In the genomic region with DNA sequence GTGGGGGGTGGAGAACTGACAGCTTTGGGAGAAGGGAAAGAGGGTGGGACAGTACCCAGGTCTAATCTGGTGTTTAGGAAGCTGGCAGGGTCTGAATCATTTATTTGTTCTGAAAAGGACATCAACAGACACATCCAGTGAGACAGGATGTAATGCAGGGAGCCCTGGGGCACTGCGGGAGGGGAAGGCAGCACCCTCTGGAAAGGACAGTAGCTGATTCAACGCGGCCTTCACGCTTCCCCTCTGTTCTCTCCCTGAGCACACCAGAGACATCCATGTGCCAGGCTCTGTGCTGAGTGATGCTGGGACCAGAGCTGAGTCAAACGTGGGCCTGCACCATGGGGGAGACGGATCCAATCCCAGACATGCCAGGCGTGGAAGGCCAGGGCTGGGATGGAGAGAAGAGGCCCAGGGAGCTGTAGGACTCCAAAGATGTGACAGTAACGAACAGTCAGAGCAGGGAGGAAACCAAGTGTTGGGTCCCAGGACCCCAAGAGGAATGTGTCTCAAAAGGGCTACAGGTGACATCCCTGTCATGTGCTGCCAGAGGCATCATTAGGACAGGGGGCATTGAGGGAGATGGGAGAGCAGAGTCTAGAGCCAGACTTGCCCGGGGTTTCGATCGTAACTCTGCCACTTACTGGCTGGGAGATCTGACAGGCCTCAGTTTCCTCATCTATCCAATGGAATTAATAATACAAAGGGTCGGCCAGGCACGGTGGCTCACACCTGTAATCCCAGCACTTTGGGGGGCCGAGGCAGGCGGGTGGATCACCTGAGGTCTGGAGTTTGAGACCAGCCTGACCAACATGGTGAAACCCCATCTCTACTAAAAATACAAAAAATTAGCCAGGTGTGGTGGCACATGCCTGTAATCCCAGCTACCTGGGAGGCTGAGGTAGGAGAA, we compare ENCODE assay signal across 1 cellular context.
TF ChIP-seq lines count a peak whose summit lies in the region.

No MANE protein-coding gene starts in this region.

TF ChIP-seq in HepG2, 621 proteins besides CTCF, POLR2A, EP300 and RAD21 (continues in another document):
- TF ChIP-seq ATF7-NPFF (CRISPR knock-in tag; IDR thresholded peaks at IDR 0.05; ENCODE audit: low read depth) (0 out of 2 replicates have a peak, but pooled peaks have one; percentile 44), MBNL3 (CRISPR knock-in tag; conservative IDR thresholded peaks at IDR 0.05) (no peak), ZNF775 (CRISPR knock-in tag; IDR thresholded peaks at IDR 0.05; ENCODE audit: borderline replicate concordance) (no peak), CBX2 (IDR thresholded peaks at IDR 0.05; ENCODE audit: low read depth, low read length) (no peak), CBX2 (CRISPR knock-in tag; IDR thresholded peaks at IDR 0.05; ENCODE audit: low read depth) (no peak), BRCA1 (CRISPR knock-in tag; IDR thresholded peaks at IDR 0.05) (0 out of 2 replicates have a peak, but pooled peaks have one; percentile 27), MED1 (CRISPR knock-in tag; IDR thresholded peaks at IDR 0.05) (peak; percentile 57), NR2F6 (IDR thresholded peaks at IDR 0.05) (no peak), NR2F6 (CRISPR knock-in tag; IDR thresholded peaks at IDR 0.05) (peak; percentile 18; the same call in 1 of the 2 replicates), ARID2 (CRISPR knock-in tag; IDR thresholded peaks at IDR 0.05; ENCODE audit: borderline replicate concordance) (0 out of 2 replicates have a peak, but pooled peaks have one; percentile 10), CEBPG (CRISPR knock-in tag; IDR thresholded peaks at IDR 0.05) (0 out of 2 replicates have a peak, but pooled peaks have one; percentile 31), SRSF1 (optimal IDR thresholded peaks at IDR 0.05; ENCODE audit: low read depth, low read length) (peak; percentile 1), ESRRA (CRISPR knock-in tag; IDR thresholded peaks at IDR 0.05; ENCODE audit: low read depth) (no peak), GATAD2A (CRISPR knock-in tag; IDR thresholded peaks at IDR 0.05) (peak; percentile 54; the same call in 1 of the 2 replicates), RXRB (CRISPR knock-in tag; IDR thresholded peaks at IDR 0.05; ENCODE audit: borderline replicate concordance) (peak; percentile 36; the same call in 1 of the 2 replicates), ZBTB3 (CRISPR knock-in tag; IDR thresholded peaks at IDR 0.05; ENCODE audit: borderline replicate concordance, low read depth) (0 out of 2 replicates have a peak, but pooled peaks have one; percentile 34), ZSCAN21 (CRISPR knock-in tag; IDR thresholded peaks at IDR 0.05; ENCODE audit: borderline replicate concordance) (0 out of 2 replicates have a peak, but pooled peaks have one; percentile 12), SAP130 (CRISPR knock-in tag; IDR thresholded peaks at IDR 0.05; ENCODE audit: low read depth) (peak; percentile 83), SOX13 (IDR thresholded peaks at IDR 0.05) (no peak; the same call in 1 of the 2 replicates), SOX13 (CRISPR knock-in tag; conservative IDR thresholded peaks at IDR 0.05 in 1 of 2, IDR thresholded peaks at IDR 0.05 in 1 of 2) (peak in 1 of 2 experiments; percentile 69; a peak in 3 of 4 replicates), ZMAT3 (CRISPR knock-in tag; conservative IDR thresholded peaks at IDR 0.05) (0 out of 2 replicates have a peak, but pooled peaks have one; percentile 45), RXRA (CRISPR knock-in tag; IDR thresholded peaks at IDR 0.05) (peak; percentile 52; the same call in 1 of the 2 replicates), ZIK1 (CRISPR knock-in tag; IDR thresholded peaks at IDR 0.05; ENCODE audit: borderline replicate concordance, low read depth) (0 out of 2 replicates have a peak, but pooled peaks have one; percentile 66), CREM (IDR thresholded peaks at IDR 0.05) (no peak), CREM (CRISPR knock-in tag; IDR thresholded peaks at IDR 0.05) (no peak), ZC3H4 (CRISPR knock-in tag; IDR thresholded peaks at IDR 0.05; ENCODE audit: borderline replicate concordance) (peak; percentile 83; the same call in 1 of the 2 replicates), KAT8 (CRISPR knock-in tag; IDR thresholded peaks at IDR 0.05) (peak; percentile 31; the same call in 1 of the 2 replicates), AHR (CRISPR knock-in tag; IDR thresholded peaks at IDR 0.05) (no peak), ZNF788 (CRISPR knock-in tag; IDR thresholded peaks at IDR 0.05; ENCODE audit: borderline replicate concordance) (0 out of 2 replicates have a peak, but pooled peaks have one; percentile 23), ZNF350 (CRISPR knock-in tag; IDR thresholded peaks at IDR 0.05; ENCODE audit: borderline replicate concordance, low read depth) (peak; percentile 39; the same call in 1 of the 2 replicates), ZBTB7B (CRISPR knock-in tag; IDR thresholded peaks at IDR 0.05) (peak; percentile 51; the same call in 1 of the 2 replicates), GATA4 (IDR thresholded peaks at IDR 0.05; ENCODE audit: borderline replicate concordance, low read depth) (0 out of 2 replicates have a peak, but pooled peaks have one; percentile 2), GATAD1 (CRISPR knock-in tag; IDR thresholded peaks at IDR 0.05) (peak; percentile 27; the same call in 1 of the 2 replicates)
- TF ChIP-seq, protein P1, sequence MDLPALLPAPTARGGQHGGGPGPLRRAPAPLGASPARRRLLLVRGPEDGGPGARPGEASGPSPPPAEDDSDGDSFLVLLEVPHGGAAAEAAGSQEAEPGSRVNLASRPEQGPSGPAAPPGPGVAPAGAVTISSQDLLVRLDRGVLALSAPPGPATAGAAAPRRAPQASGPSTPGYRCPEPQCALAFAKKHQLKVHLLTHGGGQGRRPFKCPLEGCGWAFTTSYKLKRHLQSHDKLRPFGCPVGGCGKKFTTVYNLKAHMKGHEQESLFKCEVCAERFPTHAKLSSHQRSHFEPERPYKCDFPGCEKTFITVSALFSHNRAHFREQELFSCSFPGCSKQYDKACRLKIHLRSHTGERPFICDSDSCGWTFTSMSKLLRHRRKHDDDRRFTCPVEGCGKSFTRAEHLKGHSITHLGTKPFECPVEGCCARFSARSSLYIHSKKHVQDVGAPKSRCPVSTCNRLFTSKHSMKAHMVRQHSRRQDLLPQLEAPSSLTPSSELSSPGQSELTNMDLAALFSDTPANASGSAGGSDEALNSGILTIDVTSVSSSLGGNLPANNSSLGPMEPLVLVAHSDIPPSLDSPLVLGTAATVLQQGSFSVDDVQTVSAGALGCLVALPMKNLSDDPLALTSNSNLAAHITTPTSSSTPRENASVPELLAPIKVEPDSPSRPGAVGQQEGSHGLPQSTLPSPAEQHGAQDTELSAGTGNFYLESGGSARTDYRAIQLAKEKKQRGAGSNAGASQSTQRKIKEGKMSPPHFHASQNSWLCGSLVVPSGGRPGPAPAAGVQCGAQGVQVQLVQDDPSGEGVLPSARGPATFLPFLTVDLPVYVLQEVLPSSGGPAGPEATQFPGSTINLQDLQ (CRISPR knock-in tag; IDR thresholded peaks at IDR 0.05), result 0 out of 2 replicates have a peak, but pooled peaks have one; percentile 51
- TF ChIP-seq, protein P2, sequence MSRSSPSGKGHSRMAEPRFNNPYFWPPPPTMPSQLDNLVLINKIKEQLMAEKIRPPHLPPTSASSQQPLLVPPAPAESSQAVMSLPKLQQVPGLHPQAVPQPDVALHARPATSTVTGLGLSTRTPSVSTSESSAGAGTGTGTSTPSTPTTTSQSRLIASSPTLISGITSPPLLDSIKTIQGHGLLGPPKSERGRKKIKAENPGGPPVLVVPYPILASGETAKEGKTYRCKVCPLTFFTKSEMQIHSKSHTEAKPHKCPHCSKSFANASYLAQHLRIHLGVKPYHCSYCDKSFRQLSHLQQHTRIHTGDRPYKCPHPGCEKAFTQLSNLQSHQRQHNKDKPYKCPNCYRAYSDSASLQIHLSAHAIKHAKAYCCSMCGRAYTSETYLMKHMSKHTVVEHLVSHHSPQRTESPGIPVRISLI (CRISPR knock-in tag; IDR thresholded peaks at IDR 0.05; ENCODE audit: borderline replicate concordance), result 0 out of 2 replicates have a peak, but pooled peaks have one; percentile 8
- TF ChIP-seq, protein P3, sequence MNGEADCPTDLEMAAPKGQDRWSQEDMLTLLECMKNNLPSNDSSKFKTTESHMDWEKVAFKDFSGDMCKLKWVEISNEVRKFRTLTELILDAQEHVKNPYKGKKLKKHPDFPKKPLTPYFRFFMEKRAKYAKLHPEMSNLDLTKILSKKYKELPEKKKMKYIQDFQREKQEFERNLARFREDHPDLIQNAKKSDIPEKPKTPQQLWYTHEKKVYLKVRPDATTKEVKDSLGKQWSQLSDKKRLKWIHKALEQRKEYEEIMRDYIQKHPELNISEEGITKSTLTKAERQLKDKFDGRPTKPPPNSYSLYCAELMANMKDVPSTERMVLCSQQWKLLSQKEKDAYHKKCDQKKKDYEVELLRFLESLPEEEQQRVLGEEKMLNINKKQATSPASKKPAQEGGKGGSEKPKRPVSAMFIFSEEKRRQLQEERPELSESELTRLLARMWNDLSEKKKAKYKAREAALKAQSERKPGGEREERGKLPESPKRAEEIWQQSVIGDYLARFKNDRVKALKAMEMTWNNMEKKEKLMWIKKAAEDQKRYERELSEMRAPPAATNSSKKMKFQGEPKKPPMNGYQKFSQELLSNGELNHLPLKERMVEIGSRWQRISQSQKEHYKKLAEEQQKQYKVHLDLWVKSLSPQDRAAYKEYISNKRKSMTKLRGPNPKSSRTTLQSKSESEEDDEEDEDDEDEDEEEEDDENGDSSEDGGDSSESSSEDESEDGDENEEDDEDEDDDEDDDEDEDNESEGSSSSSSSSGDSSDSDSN (CRISPR knock-in tag; IDR thresholded peaks at IDR 0.05), result peak; percentile 54
- TF ChIP-seq, protein P4, sequence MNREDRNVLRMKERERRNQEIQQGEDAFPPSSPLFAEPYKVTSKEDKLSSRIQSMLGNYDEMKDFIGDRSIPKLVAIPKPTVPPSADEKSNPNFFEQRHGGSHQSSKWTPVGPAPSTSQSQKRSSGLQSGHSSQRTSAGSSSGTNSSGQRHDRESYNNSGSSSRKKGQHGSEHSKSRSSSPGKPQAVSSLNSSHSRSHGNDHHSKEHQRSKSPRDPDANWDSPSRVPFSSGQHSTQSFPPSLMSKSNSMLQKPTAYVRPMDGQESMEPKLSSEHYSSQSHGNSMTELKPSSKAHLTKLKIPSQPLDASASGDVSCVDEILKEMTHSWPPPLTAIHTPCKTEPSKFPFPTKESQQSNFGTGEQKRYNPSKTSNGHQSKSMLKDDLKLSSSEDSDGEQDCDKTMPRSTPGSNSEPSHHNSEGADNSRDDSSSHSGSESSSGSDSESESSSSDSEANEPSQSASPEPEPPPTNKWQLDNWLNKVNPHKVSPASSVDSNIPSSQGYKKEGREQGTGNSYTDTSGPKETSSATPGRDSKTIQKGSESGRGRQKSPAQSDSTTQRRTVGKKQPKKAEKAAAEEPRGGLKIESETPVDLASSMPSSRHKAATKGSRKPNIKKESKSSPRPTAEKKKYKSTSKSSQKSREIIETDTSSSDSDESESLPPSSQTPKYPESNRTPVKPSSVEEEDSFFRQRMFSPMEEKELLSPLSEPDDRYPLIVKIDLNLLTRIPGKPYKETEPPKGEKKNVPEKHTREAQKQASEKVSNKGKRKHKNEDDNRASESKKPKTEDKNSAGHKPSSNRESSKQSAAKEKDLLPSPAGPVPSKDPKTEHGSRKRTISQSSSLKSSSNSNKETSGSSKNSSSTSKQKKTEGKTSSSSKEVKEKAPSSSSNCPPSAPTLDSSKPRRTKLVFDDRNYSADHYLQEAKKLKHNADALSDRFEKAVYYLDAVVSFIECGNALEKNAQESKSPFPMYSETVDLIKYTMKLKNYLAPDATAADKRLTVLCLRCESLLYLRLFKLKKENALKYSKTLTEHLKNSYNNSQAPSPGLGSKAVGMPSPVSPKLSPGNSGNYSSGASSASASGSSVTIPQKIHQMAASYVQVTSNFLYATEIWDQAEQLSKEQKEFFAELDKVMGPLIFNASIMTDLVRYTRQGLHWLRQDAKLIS (CRISPR knock-in tag; IDR thresholded peaks at IDR 0.05), result peak; percentile 60; the same call in 1 of the 2 replicates
- TF ChIP-seq, protein P5, sequence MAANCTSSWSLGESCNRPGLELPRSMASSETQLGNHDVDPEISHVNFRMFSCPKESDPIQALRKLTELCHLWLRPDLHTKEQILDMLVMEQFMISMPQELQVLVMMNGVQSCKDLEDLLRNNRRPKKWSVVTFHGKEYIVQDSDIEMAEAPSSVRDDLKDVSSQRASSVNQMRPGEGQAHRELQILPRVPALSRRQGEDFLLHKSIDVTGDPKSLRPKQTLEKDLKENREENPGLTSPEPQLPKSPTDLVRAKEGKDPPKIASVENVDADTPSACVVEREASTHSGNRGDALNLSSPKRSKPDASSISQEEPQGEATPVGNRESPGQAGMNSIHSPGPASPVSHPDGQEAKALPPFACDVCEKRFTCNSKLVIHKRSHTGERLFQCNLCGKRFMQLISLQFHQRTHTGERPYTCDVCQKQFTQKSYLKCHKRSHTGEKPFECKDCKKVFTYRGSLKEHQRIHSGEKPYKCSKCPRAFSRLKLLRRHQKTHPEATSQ (CRISPR knock-in tag; IDR thresholded peaks at IDR 0.05; ENCODE audit: borderline replicate concordance), result 0 out of 2 replicates have a peak, but pooled peaks have one; percentile 9
- TF ChIP-seq, protein P6, sequence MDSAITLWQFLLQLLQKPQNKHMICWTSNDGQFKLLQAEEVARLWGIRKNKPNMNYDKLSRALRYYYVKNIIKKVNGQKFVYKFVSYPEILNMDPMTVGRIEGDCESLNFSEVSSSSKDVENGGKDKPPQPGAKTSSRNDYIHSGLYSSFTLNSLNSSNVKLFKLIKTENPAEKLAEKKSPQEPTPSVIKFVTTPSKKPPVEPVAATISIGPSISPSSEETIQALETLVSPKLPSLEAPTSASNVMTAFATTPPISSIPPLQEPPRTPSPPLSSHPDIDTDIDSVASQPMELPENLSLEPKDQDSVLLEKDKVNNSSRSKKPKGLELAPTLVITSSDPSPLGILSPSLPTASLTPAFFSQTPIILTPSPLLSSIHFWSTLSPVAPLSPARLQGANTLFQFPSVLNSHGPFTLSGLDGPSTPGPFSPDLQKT (CRISPR knock-in tag; IDR thresholded peaks at IDR 0.05; ENCODE audit: borderline replicate concordance), result no peak
- TF ChIP-seq, protein P7, sequence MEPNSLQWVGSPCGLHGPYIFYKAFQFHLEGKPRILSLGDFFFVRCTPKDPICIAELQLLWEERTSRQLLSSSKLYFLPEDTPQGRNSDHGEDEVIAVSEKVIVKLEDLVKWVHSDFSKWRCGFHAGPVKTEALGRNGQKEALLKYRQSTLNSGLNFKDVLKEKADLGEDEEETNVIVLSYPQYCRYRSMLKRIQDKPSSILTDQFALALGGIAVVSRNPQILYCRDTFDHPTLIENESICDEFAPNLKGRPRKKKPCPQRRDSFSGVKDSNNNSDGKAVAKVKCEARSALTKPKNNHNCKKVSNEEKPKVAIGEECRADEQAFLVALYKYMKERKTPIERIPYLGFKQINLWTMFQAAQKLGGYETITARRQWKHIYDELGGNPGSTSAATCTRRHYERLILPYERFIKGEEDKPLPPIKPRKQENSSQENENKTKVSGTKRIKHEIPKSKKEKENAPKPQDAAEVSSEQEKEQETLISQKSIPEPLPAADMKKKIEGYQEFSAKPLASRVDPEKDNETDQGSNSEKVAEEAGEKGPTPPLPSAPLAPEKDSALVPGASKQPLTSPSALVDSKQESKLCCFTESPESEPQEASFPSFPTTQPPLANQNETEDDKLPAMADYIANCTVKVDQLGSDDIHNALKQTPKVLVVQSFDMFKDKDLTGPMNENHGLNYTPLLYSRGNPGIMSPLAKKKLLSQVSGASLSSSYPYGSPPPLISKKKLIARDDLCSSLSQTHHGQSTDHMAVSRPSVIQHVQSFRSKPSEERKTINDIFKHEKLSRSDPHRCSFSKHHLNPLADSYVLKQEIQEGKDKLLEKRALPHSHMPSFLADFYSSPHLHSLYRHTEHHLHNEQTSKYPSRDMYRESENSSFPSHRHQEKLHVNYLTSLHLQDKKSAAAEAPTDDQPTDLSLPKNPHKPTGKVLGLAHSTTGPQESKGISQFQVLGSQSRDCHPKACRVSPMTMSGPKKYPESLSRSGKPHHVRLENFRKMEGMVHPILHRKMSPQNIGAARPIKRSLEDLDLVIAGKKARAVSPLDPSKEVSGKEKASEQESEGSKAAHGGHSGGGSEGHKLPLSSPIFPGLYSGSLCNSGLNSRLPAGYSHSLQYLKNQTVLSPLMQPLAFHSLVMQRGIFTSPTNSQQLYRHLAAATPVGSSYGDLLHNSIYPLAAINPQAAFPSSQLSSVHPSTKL (CRISPR knock-in tag; IDR thresholded peaks at IDR 0.05), result peak; percentile 23; the same call in 1 of the 2 replicates
